In the genomic region with DNA sequence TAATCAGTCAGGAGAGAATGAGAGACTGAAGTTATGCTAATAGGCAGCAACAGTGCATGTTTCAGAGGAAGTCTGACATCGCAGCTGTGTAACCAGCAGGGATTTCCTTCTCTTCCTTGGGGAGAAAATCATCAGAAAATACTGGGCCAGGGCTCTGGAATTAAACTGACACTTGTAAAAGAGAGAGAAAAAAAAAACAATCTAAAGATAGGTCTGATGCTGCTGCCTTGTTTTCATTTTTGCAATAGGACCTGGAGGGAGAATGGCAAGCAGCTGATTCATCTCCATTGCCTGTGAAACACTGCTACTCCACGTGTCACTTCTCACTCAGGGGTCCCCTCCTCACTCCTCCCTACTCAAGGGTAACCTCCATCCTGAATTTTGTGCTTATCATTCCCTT, we compare ENCODE assay signal across 11 cellular contexts. TPM values are rescaled to one million over a fixed set of nuclear protein-coding genes. Genes with fewer than 3 reads are reported as not detected.
DNase-seq lines count a peak whose midpoint lies in the region; ATAC-seq and TF ChIP-seq lines count a peak whose summit lies in the region.
"Had no signal": no experiment of that assay in that cellular context is flagged by ENCODE, and none has a peak within 500 bp of the region (broad histone marks: within the 10 kb centered on the region; RNA-seq: fewer than 3 reads in every experiment).

No MANE protein-coding gene starts in this region.

- CTCF ChIA-PET in activated CD8-positive, alpha-beta T cell treated with anti-CD3 and anti-CD28 coated beads for 36 hours (lab: Charles Lee) = interaction anchor here (1.4 to 9.0 kb wide), 11 partner anchors 14 to 290 kb away, joined by 4 to 155 read pairs (median 10); a partner anchor contains a TSS

- no peak for TF ChIP-seq CTCF in activated CD8-positive, alpha-beta T cell treated with anti-CD3 and anti-CD28 coated beads for 36 hours (IDR thresholded peaks at IDR 0.05)
- TF ChIP-seq CTCF in gastroesophageal sphincter (IDR thresholded peaks at IDR 0.05) = no peak
- no peak for TF ChIP-seq CTCF in spleen (IDR thresholded peaks at IDR 0.05 in 8 of 11, conservative IDR thresholded peaks at IDR 0.05 in 3 of 11)

- peak; percentile 46 for DNase-seq in GM03348 (ENCODE audit: low spot score)
- no peak for DNase-seq in activated CD8-positive, alpha-beta T cell treated with anti-CD3 and anti-CD28 coated beads for 36 hours
- no peak for DNase-seq in spleen
- no peak for DNase-seq in NCI-H1694 (lab: John Stamatoyannopoulos, UW)
- no peak for DNase-seq in DMS153 treated with DMSO at 0.1 percent for 48 hours (lab: John Stamatoyannopoulos, UW; ENCODE audit: unreplicated experiment)
- no peak for DNase-seq in C1 segment of cervical spinal cord (lab: John Stamatoyannopoulos, UW)
- no peak for DNase-seq in Ammon's horn (ENCODE audit: low spot score)
- DNase-seq: PC-3; stimulated activated naive CD8-positive, alpha-beta T cell treated with anti-CD3 and anti-CD28 coated beads, Interleukin-15, amount 100 ng/mL, for 72 hours had no signal

- H3K27me3 ChIP-seq in gastroesophageal sphincter (no peaks in the 10 kb centered on the region), spleen (replicated peaks in 1 of 7) (no peaks in the 10 kb centered on the region)

- H3K27ac ChIP-seq in gastroesophageal sphincter (peak overlapping the region; percentile 76 to 84 (median 82)), spleen (peak overlapping the region in 5 of 8 donors; percentile 5 to 59 (median 31))

- H3K4me1 Mint-ChIP-seq in activated CD8-positive, alpha-beta T cell treated with anti-CD3 and anti-CD28 coated beads for 36 hours (ENCODE audit: low read depth) = peaks cover 34% of the 10 kb centered on the region

- H3K9me3 ChIP-seq in gastroesophageal sphincter (no peaks in the 10 kb centered on the region), spleen (no peaks in the 10 kb centered on the region)

- H3K27ac Mint-ChIP-seq in activated CD8-positive, alpha-beta T cell treated with anti-CD3 and anti-CD28 coated beads for 36 hours = peak overlapping the region; percentile 87

- peaks cover 37% of the 10 kb centered on the region for H3K36me3 Mint-ChIP-seq in activated CD8-positive, alpha-beta T cell treated with anti-CD3 and anti-CD28 coated beads for 36 hours (ENCODE audit: low read depth)

- H3K4me3 ChIP-seq in gastroesophageal sphincter (no peak overlapping the region), spleen (no peak overlapping the region)

- intact Hi-C loops in activated CD8-positive, alpha-beta T cell treated with anti-CD3 and anti-CD28 coated beads for 36 hours (cut with micrococcal nuclease) = loop anchor here (5.0 kb wide), 1 partner anchor 122 kb away; no protein-coding TSS in a partner anchor
- intact Hi-C loops in spleen (cut with DNase I; ENCODE audit: low total_unique reads) = no loop called here

- H3K36me3 ChIP-seq in gastroesophageal sphincter (peaks cover 0 to 24% of the 10 kb centered on the region in 2 donors), spleen (peaks cover 0 to 97% (median 29%) of the 10 kb centered on the region in 6 donors)

- no peak overlapping the region for H3K4me3 Mint-ChIP-seq in activated CD8-positive, alpha-beta T cell treated with anti-CD3 and anti-CD28 coated beads for 36 hours
- H3K4me3 Mint-ChIP-seq: neural crest cell had no signal

- WGBS in gastroesophageal sphincter (ENCODE audit: low coverage in 1 of 2), 2 donors = 7 to 22% methylated on average over 2 of the region's 2 CpGs
- WGBS in spleen, 5 donors = 10 to 20% (median 18%) methylated on average over 2 of the region's 2 CpGs

- no peak for TF ChIP-seq POLR2A in gastroesophageal sphincter (IDR thresholded peaks at IDR 0.05)
- no peak for TF ChIP-seq POLR2A in spleen (IDR thresholded peaks at IDR 0.05)

- peaks cover 17 to 70% (median 36%) of the 10 kb centered on the region in 3 donors for H3K4me1 ChIP-seq in gastroesophageal sphincter
- H3K4me1 ChIP-seq in spleen = peaks cover 6 to 81% (median 35%) of the 10 kb centered on the region in 6 donors

- ATAC-seq in activated CD8-positive, alpha-beta T cell treated with anti-CD3 and anti-CD28 coated beads for 36 hours = no peak
- ATAC-seq in gastroesophageal sphincter = no peak

- POLR2A ChIA-PET in activated CD8-positive, alpha-beta T cell treated with anti-CD3 and anti-CD28 coated beads for 36 hours (lab: Charles Lee) = interaction anchor here (1.1 to 2.0 kb wide), 3 partner anchors 8 to 34 kb away, joined by 3 to 8 read pairs (median 3); no protein-coding TSS in a partner anchor

- no peaks in the 10 kb centered on the region for H3K27me3 Mint-ChIP-seq in activated CD8-positive, alpha-beta T cell treated with anti-CD3 and anti-CD28 coated beads for 36 hours
- H3K27me3 Mint-ChIP-seq: stimulated activated naive CD8-positive, alpha-beta T cell treated with anti-CD3 and anti-CD28 coated beads, Interleukin-15, amount 100 ng/mL, for 72 hours had no signal

- H3K9me3 Mint-ChIP-seq in activated CD8-positive, alpha-beta T cell treated with anti-CD3 and anti-CD28 coated beads for 36 hours = no peaks in the 10 kb centered on the region
- H3K9me3 Mint-ChIP-seq: neural crest cell; stimulated activated naive CD8-positive, alpha-beta T cell treated with anti-CD3 and anti-CD28 coated beads, Interleukin-15, amount 100 ng/mL, for 72 hours had no signal

- TF ChIP-seq EP300 in gastroesophageal sphincter (IDR thresholded peaks at IDR 0.05) = no peak

RNA-seq across cellular contexts. Expression of a gene that starts 17.7 kb away (rescaled TPM):
- total RNA-seq in activated CD8-positive, alpha-beta T cell treated with anti-CD3 and anti-CD28 coated beads for 36 hours = 10 to 100 TPM; 11.6 to 13.0 TPM
- 100 to 1,000 TPM in 1 of 4 donors, 10 to 100 TPM in 3; 18.1 to 138 (median 39.4) TPM for total RNA-seq in gastroesophageal sphincter
- 1 to 10 TPM in 6 of 7 donors, under 1 TPM in 1; 0.81 to 4.8 (median 2.7) TPM for total RNA-seq in spleen
- 1 to 10 TPM; 4.0 to 5.1 (median 4.6) TPM for polyA plus RNA-seq in spleen

RNA-seq across cellular contexts. Expression of a gene that starts 47.5 kb away (rescaled TPM):
- total RNA-seq in activated CD8-positive, alpha-beta T cell treated with anti-CD3 and anti-CD28 coated beads for 36 hours = 10 to 100 TPM; 22.8 to 22.9 TPM
- total RNA-seq in gastroesophageal sphincter (10 to 100 TPM in 2 of 4 donors, 1 to 10 TPM in 2; 4.4 to 22.8 (median 10.0) TPM), spleen (1 to 10 TPM; 2.1 to 5.5 (median 2.7) TPM)
- 1 to 10 TPM in 2 of 3 donors, under 1 TPM in 1; 0.85 to 2.5 (median 1.2) TPM for polyA plus RNA-seq in spleen

RNA-seq across cellular contexts. Expression of a gene that starts 51.0 kb away (rescaled TPM):
- 10 to 100 TPM; 54.8 to 59.3 TPM for total RNA-seq in activated CD8-positive, alpha-beta T cell treated with anti-CD3 and anti-CD28 coated beads for 36 hours
- total RNA-seq in gastroesophageal sphincter = 10 to 100 TPM; 30.4 to 47.8 (median 35.8) TPM
- 10 to 100 TPM; 42.6 to 64.7 (median 50.2) TPM for total RNA-seq in spleen
- polyA plus RNA-seq in spleen = 10 to 100 TPM; 20.4 to 38.1 (median 27.1) TPM
